28 cellular contexts compared by ENCODE assay signal in genomic region chr1:239617259-239617658, GRCh38.
"Had no signal": no experiment of that assay in that cellular context is flagged by ENCODE, and none has a peak within 500 bp of the region (broad histone marks: within the 10 kb centered on the region; RNA-seq: fewer than 3 reads in every experiment).

No MANE protein-coding gene starts in this region.

- H3K36me3 ChIP-seq: adrenal gland, esophagus squamous epithelium, gastroesophageal sphincter had no signal

- H3K27ac Mint-ChIP-seq: activated CD4-positive, alpha-beta memory T cell treated with anti-CD3 and anti-CD28 coated beads for 36 hours; activated CD4-positive, alpha-beta T cell treated with anti-CD3 and anti-CD28 coated beads for 36 hours; activated CD4-positive, alpha-beta T cell treated with anti-CD3 and anti-CD28 coated beads, Interleukin-2, amount 10 ng/mL, durations not matched to agents 24 days and 14 days; activated CD8-positive, alpha-beta memory T cell treated with anti-CD3 and anti-CD28 coated beads, Interleukin-2, amount 10 ng/mL, durations not matched to agents 7 days and 5 days; activated CD8-positive, alpha-beta T cell treated with anti-CD3 and anti-CD28 coated beads, Interleukin-2, amount 10 ng/mL, durations not matched to agents 7 days and 5 days; activated naive CD4-positive, alpha-beta T cell treated with anti-CD3 and anti-CD28 coated beads for 36 hours; activated naive CD4-positive, alpha-beta T cell treated with anti-CD3 and anti-CD28 coated beads, Interleukin-2, amount 50 U/mL, for 24 hours; activated naive CD8-positive, alpha-beta T cell treated with anti-CD3 and anti-CD28 coated beads for 36 hours; activated naive CD8-positive, alpha-beta T cell treated with anti-CD3 and anti-CD28 coated beads, Interleukin-2, amount 50 U/mL, for 24 hours; activated T-helper 1 cell treated with anti-CD3 and anti-CD28 coated beads, Interleukin-12 subunit alpha, Interleukin-12 subunit beta, Interleukin-2, Interleukin-4 antibody, amounts not matched to agents 30 ng/mL and 10 ng/mL and 1 ng/mL, durations not matched to agents 14 hours and 24 hours and 36 hours; activated T-helper 2 cell treated with anti-CD3 and anti-CD28 coated beads, Interferon-gamma antibody, Interleukin-2, Interleukin-4, amounts not matched to agents 10 μg/mL and 5 μg/mL and 100 μg/mL, durations not matched to agents 14 hours and 24 hours and 36 hours had no signal

- H3K9me3 Mint-ChIP-seq: activated CD4-positive, alpha-beta T cell treated with anti-CD3 and anti-CD28 coated beads, Interleukin-2, amount 10 ng/mL, durations not matched to agents 24 days and 14 days; activated naive CD4-positive, alpha-beta T cell treated with anti-CD3 and anti-CD28 coated beads for 36 hours; activated T-helper 1 cell treated with anti-CD3 and anti-CD28 coated beads, Interleukin-12 subunit alpha, Interleukin-12 subunit beta, Interleukin-2, Interleukin-4 antibody, amounts not matched to agents 30 ng/mL and 10 ng/mL and 1 ng/mL, durations not matched to agents 14 hours and 24 hours and 36 hours; activated T-helper 2 cell treated with anti-CD3 and anti-CD28 coated beads, Interferon-gamma antibody, Interleukin-2, Interleukin-4, amounts not matched to agents 10 μg/mL and 5 μg/mL and 100 μg/mL, durations not matched to agents 14 hours and 24 hours and 36 hours had no signal

- H3K4me1 ChIP-seq: adrenal gland, esophagus squamous epithelium had no signal

- H3K4me3 Mint-ChIP-seq: activated CD4-positive, alpha-beta memory T cell treated with anti-CD3 and anti-CD28 coated beads for 36 hours; activated CD4-positive, alpha-beta T cell treated with anti-CD3 and anti-CD28 coated beads for 36 hours; activated CD4-positive, alpha-beta T cell treated with anti-CD3 and anti-CD28 coated beads, Interleukin-2, amount 10 ng/mL, durations not matched to agents 24 days and 14 days; activated CD8-positive, alpha-beta memory T cell treated with anti-CD3 and anti-CD28 coated beads, Interleukin-2, amount 10 ng/mL, durations not matched to agents 7 days and 5 days; activated CD8-positive, alpha-beta T cell treated with anti-CD3 and anti-CD28 coated beads, Interleukin-2, amount 10 ng/mL, durations not matched to agents 7 days and 5 days; activated naive CD4-positive, alpha-beta T cell treated with anti-CD3 and anti-CD28 coated beads for 36 hours; activated naive CD4-positive, alpha-beta T cell treated with anti-CD3 and anti-CD28 coated beads, Interleukin-2, amount 50 U/mL, for 24 hours; activated naive CD8-positive, alpha-beta T cell treated with anti-CD3 and anti-CD28 coated beads for 36 hours; activated naive CD8-positive, alpha-beta T cell treated with anti-CD3 and anti-CD28 coated beads, Interleukin-2, amount 50 U/mL, for 24 hours; activated T-helper 1 cell treated with anti-CD3 and anti-CD28 coated beads, Interleukin-12 subunit alpha, Interleukin-12 subunit beta, Interleukin-2, Interleukin-4 antibody, amounts not matched to agents 30 ng/mL and 10 ng/mL and 1 ng/mL, durations not matched to agents 14 hours and 24 hours and 36 hours had no signal

- H3K4me3 ChIP-seq: adrenal gland, body of pancreas, esophagus squamous epithelium, gastroesophageal sphincter had no signal

- H3K27me3 ChIP-seq: adrenal gland, body of pancreas, esophagus squamous epithelium, gastroesophageal sphincter had no signal

- H3K9me3 ChIP-seq: adrenal gland, body of pancreas, esophagus squamous epithelium had no signal

- DNase-seq: activated CD4-positive, alpha-beta memory T cell treated with anti-CD3 and anti-CD28 coated beads for 36 hours; activated CD4-positive, alpha-beta T cell treated with anti-CD3 and anti-CD28 coated beads for 36 hours; activated CD4-positive, alpha-beta T cell treated with anti-CD3 and anti-CD28 coated beads, Interleukin-2, amount 10 ng/mL, durations not matched to agents 24 days and 14 days; activated CD4-positive, CD25-positive, alpha-beta regulatory T cell; activated CD4-positive, CD25-positive, alpha-beta regulatory T cell treated with anti-CD3 and anti-CD28 coated beads, Interleukin-2, amount 50 U/mL, for 72 hours; activated CD8-positive, alpha-beta memory T cell treated with anti-CD3 and anti-CD28 coated beads, Interleukin-2, amount 10 ng/mL, durations not matched to agents 7 days and 5 days; activated CD8-positive, alpha-beta memory T cell treated with anti-CD3 and anti-CD28 coated beads, Interleukin-2, amount 50 U/mL, for 4 hours; activated CD8-positive, alpha-beta T cell treated with anti-CD3 and anti-CD28 coated beads, Interleukin-2, amount 10 ng/mL, durations not matched to agents 7 days and 5 days; activated effector memory CD4-positive, alpha-beta T cell treated with anti-CD3 and anti-CD28 coated beads, Interleukin-2, amount 50 U/mL, for 16 hours; activated naive CD4-positive, alpha-beta T cell treated with anti-CD3 and anti-CD28 coated beads for 36 hours; activated naive CD8-positive, alpha-beta T cell treated with anti-CD3 and anti-CD28 coated beads for 36 hours; activated naive CD8-positive, alpha-beta T cell treated with anti-CD3 and anti-CD28 coated beads, Interleukin-2, amount 50 U/mL, for 24 hours; activated T-cell treated with anti-CD3 and anti-CD28 coated beads, Interleukin-2, amount 50 U/mL, for 1 hour; activated T-cell treated with anti-CD3 and anti-CD28 coated beads, Interleukin-2, amount 50 U/mL, for 48 hours; adrenal gland; amygdala; aorta; body of pancreas; caudate nucleus; effector CD8-positive, alpha-beta T cell; esophagus squamous epithelium; foreskin melanocyte; T-helper 2 cell had no signal

- H3K27me3 Mint-ChIP-seq: activated CD4-positive, alpha-beta memory T cell treated with anti-CD3 and anti-CD28 coated beads for 36 hours; activated CD4-positive, alpha-beta T cell treated with anti-CD3 and anti-CD28 coated beads for 36 hours; activated CD8-positive, alpha-beta memory T cell treated with anti-CD3 and anti-CD28 coated beads, Interleukin-2, amount 10 ng/mL, durations not matched to agents 7 days and 5 days; activated naive CD4-positive, alpha-beta T cell treated with anti-CD3 and anti-CD28 coated beads, Interleukin-2, amount 50 U/mL, for 24 hours; activated naive CD8-positive, alpha-beta T cell treated with anti-CD3 and anti-CD28 coated beads for 36 hours; activated naive CD8-positive, alpha-beta T cell treated with anti-CD3 and anti-CD28 coated beads, Interleukin-2, amount 50 U/mL, for 24 hours had no signal

- H3K27ac ChIP-seq: adrenal gland, body of pancreas, epithelial cell of prostate, esophagus squamous epithelium, gastroesophageal sphincter had no signal

- ATAC-seq: activated CD4-positive, alpha-beta T cell treated with anti-CD3 and anti-CD28 coated beads for 36 hours; activated CD8-positive, alpha-beta memory T cell treated with anti-CD3 and anti-CD28 coated beads, Interleukin-2, amount 10 ng/mL, durations not matched to agents 7 days and 5 days; activated CD8-positive, alpha-beta T cell treated with anti-CD3 and anti-CD28 coated beads, Interleukin-2, amount 10 ng/mL, durations not matched to agents 7 days and 5 days; activated naive CD8-positive, alpha-beta T cell treated with anti-CD3 and anti-CD28 coated beads, Interleukin-2, amount 50 U/mL, for 24 hours; body of pancreas; gastroesophageal sphincter had no signal

- H3K36me3 Mint-ChIP-seq: activated CD4-positive, alpha-beta memory T cell treated with anti-CD3 and anti-CD28 coated beads for 36 hours; activated CD8-positive, alpha-beta memory T cell treated with anti-CD3 and anti-CD28 coated beads, Interleukin-2, amount 10 ng/mL, durations not matched to agents 7 days and 5 days; activated naive CD4-positive, alpha-beta T cell treated with anti-CD3 and anti-CD28 coated beads, Interleukin-2, amount 50 U/mL, for 24 hours; activated naive CD8-positive, alpha-beta T cell treated with anti-CD3 and anti-CD28 coated beads for 36 hours had no signal

- H3K4me1 Mint-ChIP-seq: activated CD4-positive, alpha-beta T cell treated with anti-CD3 and anti-CD28 coated beads for 36 hours; activated CD4-positive, alpha-beta T cell treated with anti-CD3 and anti-CD28 coated beads, Interleukin-2, amount 10 ng/mL, durations not matched to agents 24 days and 14 days; activated CD8-positive, alpha-beta memory T cell treated with anti-CD3 and anti-CD28 coated beads, Interleukin-2, amount 10 ng/mL, durations not matched to agents 7 days and 5 days; activated naive CD4-positive, alpha-beta T cell treated with anti-CD3 and anti-CD28 coated beads, Interleukin-2, amount 50 U/mL, for 24 hours; activated naive CD8-positive, alpha-beta T cell treated with anti-CD3 and anti-CD28 coated beads for 36 hours; activated naive CD8-positive, alpha-beta T cell treated with anti-CD3 and anti-CD28 coated beads, Interleukin-2, amount 50 U/mL, for 24 hours had no signal
